ENCODE assay signal across 8 cellular contexts in genomic region chr16:71846443-71846842, GRCh38. TPM values are rescaled to one million over a fixed set of nuclear protein-coding genes. Genes with fewer than 3 reads are reported as not detected.
DNase-seq lines count a peak whose midpoint lies in the region; ATAC-seq and TF ChIP-seq lines count a peak whose summit lies in the region.

No MANE protein-coding gene starts in this region.

- no peaks in the 10 kb centered on the region for H3K9me3 ChIP-seq in WERI-Rb-1 (ENCODE audit: severe bottlenecking)
- H3K9me3 ChIP-seq in esophagus (ENCODE audit: control insufficient read depth in 2 of 2, insufficient read depth in 1 of 2, low read depth in 1 of 2, low read length in 1 of 2) = no peaks in the 10 kb centered on the region

- peak; percentile 22 for DNase-seq in stimulated activated CD4-positive, alpha-beta T cell treated with anti-CD3 and anti-CD28 coated beads, Interleukin-4, amount 100 ng/mL, for 24 hours
- DNase-seq in stimulated activated CD4-positive, alpha-beta T cell treated with anti-CD3 and anti-CD28 coated beads, Interleukin-4, amount 100 ng/mL, for 1 hour = no peak
- DNase-seq in WERI-Rb-1 = no peak
- DNase-seq in neural crest cell (ENCODE audit: low read depth, low spot score) = no peak
- no peak for DNase-seq in germinal center (ENCODE audit: low spot score)
- DNase-seq in NCI-H2081 (lab: John Stamatoyannopoulos, UW) = no peak

- H3K4me1 ChIP-seq in esophagus (ENCODE audit: control insufficient read depth in 2 of 2, insufficient read depth in 2 of 2, low read length in 1 of 2) = peaks cover 0 to 2% of the 10 kb centered on the region in 2 donors

- H3K27ac ChIP-seq in WERI-Rb-1 = peak overlapping the region; percentile 79; the same call in 1 of the 2 replicates
- peak overlapping the region; percentile 71 to 90 for H3K27ac ChIP-seq in esophagus (ENCODE audit: low read depth in 2 of 2, low read length in 1 of 2)

- peak overlapping the region; percentile 88 for H3K4me3 ChIP-seq in WERI-Rb-1 (ENCODE audit: low read depth, low read length)
- H3K4me3 ChIP-seq in esophagus (ENCODE audit: low read depth in 1 of 2, low read length in 2 of 2) = peak overlapping the region; percentile 64 to 87

- ATAC-seq in GM19397 (IDR thresholded peaks at IDR 0.05; ENCODE audit: unreplicated experiment) = no peak

- H3K27ac Mint-ChIP-seq in neural crest cell (ENCODE audit: unreplicated experiment) = peak overlapping the region; percentile 81

- TF ChIP-seq CTCF in WERI-Rb-1 (IDR thresholded peaks at IDR 0.05; ENCODE audit: low read depth, low read length) (no peak), neural crest cell (conservative IDR thresholded peaks at IDR 0.05) (no peak)

- WGBS in esophagus, 2 donors = 0 to 1% methylated on average over 19 of the region's 19 CpGs

- H3K27me3 ChIP-seq in WERI-Rb-1 (ENCODE audit: insufficient read depth, low read depth, severe bottlenecking) (no peaks in the 10 kb centered on the region), esophagus (ENCODE audit: control insufficient read depth in 1 of 2, insufficient read depth in 2 of 2, low read length in 2 of 2) (no peaks in the 10 kb centered on the region)

- H3K36me3 ChIP-seq in WERI-Rb-1 (peaks cover 35% of the 10 kb centered on the region), esophagus (ENCODE audit: control insufficient read depth in 2 of 2, insufficient read depth in 2 of 2, low read length in 1 of 2) (peaks cover 10 to 20% of the 10 kb centered on the region in 2 donors)

- no peaks in the 10 kb centered on the region for H3K27me3 Mint-ChIP-seq in neural crest cell (ENCODE audit: low read depth)

- peak overlapping the region; percentile 94 for H3K4me3 Mint-ChIP-seq in neural crest cell

- no peaks in the 10 kb centered on the region for H3K9me3 Mint-ChIP-seq in neural crest cell

- peaks cover 13% of the 10 kb centered on the region for H3K4me1 Mint-ChIP-seq in neural crest cell

- peaks cover 11% of the 10 kb centered on the region for H3K36me3 Mint-ChIP-seq in neural crest cell (ENCODE audit: low read depth)

RNA-seq across cellular contexts. Expression of gene ATXN1L, which starts 0.7 kb away (rescaled TPM):
- polyA plus RNA-seq in esophagus = 1 to 10 TPM; 4.7 to 6.4 TPM
- 27.4 and 28.4 TPM in 2 replicates for total RNA-seq in neural crest cell

RNA-seq across cellular contexts. Expression of gene ZNF821, which starts 37.5 kb away (rescaled TPM):
- polyA plus RNA-seq in esophagus = 1 to 10 TPM; 3.5 to 4.0 TPM
- 28.8 and 30.2 TPM in 2 replicates for total RNA-seq in neural crest cell

RNA-seq across cellular contexts. Expression of gene AP1G1, which starts 37.8 kb away (rescaled TPM):
- polyA plus RNA-seq in esophagus = 10 to 100 TPM; 16.9 to 23.5 TPM
- 95.9 and 98.6 TPM in 2 replicates for total RNA-seq in neural crest cell

RNA-seq across cellular contexts. Expression of gene IST1, which starts 48.9 kb away (rescaled TPM):
- 100 to 1,000 TPM in 1 of 2 donors, 10 to 100 TPM in 1; 78.8 to 101 TPM for polyA plus RNA-seq in esophagus
- 216 and 242 TPM in 2 replicates for total RNA-seq in neural crest cell
